In the genomic region with DNA sequence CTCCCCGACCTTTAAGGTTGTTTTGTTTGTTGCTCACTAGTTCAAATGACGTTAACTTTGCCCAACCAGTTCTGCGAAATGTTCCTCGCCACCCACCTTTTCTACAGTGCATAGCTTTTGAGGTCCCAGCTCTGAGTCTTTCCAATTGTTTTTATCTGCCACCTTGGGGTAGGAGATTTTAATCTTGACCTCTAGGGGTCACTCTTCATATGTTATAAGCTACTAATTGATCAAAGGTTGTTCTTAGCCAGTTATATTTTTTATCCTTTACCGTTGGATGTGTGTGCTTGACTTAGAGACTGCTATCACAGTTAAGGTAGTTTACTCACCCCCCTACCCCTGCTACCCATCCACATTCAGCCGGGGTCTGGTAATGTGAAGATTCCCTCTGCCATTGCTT, we compare ENCODE assay signal across 13 cellular contexts.
A peak's percentile ranks its signal among the peaks of the same experiment; 100 is the strongest.
DNase-seq lines count a peak whose midpoint lies in the region; ATAC-seq and TF ChIP-seq lines count a peak whose summit lies in the region.
"Had no signal": no experiment of that assay in that cellular context is flagged by ENCODE, and none has a peak within 500 bp of the region (broad histone marks: within the 10 kb centered on the region; RNA-seq: fewer than 3 reads in every experiment).

No MANE protein-coding gene starts in this region.

- no peaks in the 10 kb centered on the region for H3F3A ChIP-seq in DOHH2 (ENCODE audit: control insufficient read depth, insufficient read depth)

- TF ChIP-seq CTCF in DOHH2 (IDR thresholded peaks at IDR 0.05; ENCODE audit: low read depth, low read length, poor library complexity, severe bottlenecking) (peak; percentile 76), HFFc6 (IDR thresholded peaks at IDR 0.05) (peak; percentile 71)

- H3K9me3 ChIP-seq in DOHH2 (ENCODE audit: control insufficient read depth, insufficient read depth, low read length): no peaks in the 10 kb centered on the region

- DNase-seq in HFFc6 (no peak), RPMI7951 (ENCODE audit: low read depth) (peak; percentile 62), kidney tubule cell (ENCODE audit: low spot score) (peak; percentile 19), HK-2 (ENCODE audit: unreplicated experiment) (no peak), activated gamma-delta T cell treated with Interleukin-2 at 50 U/mL for 16 hours (no peak)
- DNase-seq in stimulated activated CD4-positive, alpha-beta T cell treated with anti-CD3 and anti-CD28 coated beads, Interleukin-4, amount 100 ng/mL, for 4 hours: no peak
- DNase-seq: activated B cell treated with CpG ODN at 0.5 μM for 24 hours; activated naive CD8-positive, alpha-beta T cell treated with anti-CD3 and anti-CD28 coated beads for 36 hours; GDM1 had no signal

- no peaks in the 10 kb centered on the region for H3K36me3 ChIP-seq in DOHH2 (ENCODE audit: control insufficient read depth, low read length)

- no peak overlapping the region for H3K27ac ChIP-seq in DOHH2 (ENCODE audit: low read depth, low read length)

- no peaks in the 10 kb centered on the region for H3K9me2 ChIP-seq in DOHH2 (replicated peaks; ENCODE audit: control insufficient read depth, low read length)

- no peak overlapping the region for H3K4me3 ChIP-seq in DOHH2 (ENCODE audit: low read length)

- H3K4me1 ChIP-seq in DOHH2 (ENCODE audit: control insufficient read depth, low read length): no peaks in the 10 kb centered on the region

- H3K36me3 Mint-ChIP-seq in HFFc6 (ENCODE audit: low read depth): peaks cover 15% of the 10 kb centered on the region

- H3K27me3 ChIP-seq in DOHH2 (ENCODE audit: control insufficient read depth, low read length): no peaks in the 10 kb centered on the region

- no peaks in the 10 kb centered on the region for H3K79me2 ChIP-seq in DOHH2 (ENCODE audit: control insufficient read depth, low read length)

- H3K4me3 Mint-ChIP-seq in HFFc6: no peak overlapping the region
- H3K4me3 Mint-ChIP-seq: activated B cell treated with CpG ODN at 0.5 μM for 24 hours; activated naive CD8-positive, alpha-beta T cell treated with anti-CD3 and anti-CD28 coated beads for 36 hours; memory B cell; stimulated activated naive CD8-positive, alpha-beta T cell treated with anti-CD3 and anti-CD28 coated beads, Interleukin-15, Interleukin-2, amounts not matched to agents 100 ng/mL and 50 ng/mL, for 24 hours had no signal

- no peak overlapping the region for H3K27ac Mint-ChIP-seq in HFFc6
- H3K27ac Mint-ChIP-seq: activated B cell treated with CpG ODN at 0.5 μM for 24 hours; activated naive CD8-positive, alpha-beta T cell treated with anti-CD3 and anti-CD28 coated beads for 36 hours; memory B cell; stimulated activated naive CD8-positive, alpha-beta T cell treated with anti-CD3 and anti-CD28 coated beads, Interleukin-15, Interleukin-2, amounts not matched to agents 100 ng/mL and 50 ng/mL, for 24 hours had no signal

- H4K20me1 ChIP-seq in DOHH2 (ENCODE audit: control insufficient read depth, insufficient read depth, low read depth, low read length): no peaks in the 10 kb centered on the region

- no peaks in the 10 kb centered on the region for H3K27me3 Mint-ChIP-seq in HFFc6 (ENCODE audit: insufficient read depth)
- H3K27me3 Mint-ChIP-seq: activated B cell treated with CpG ODN at 0.5 μM for 24 hours; activated naive CD8-positive, alpha-beta T cell treated with anti-CD3 and anti-CD28 coated beads for 36 hours; memory B cell; stimulated activated naive CD8-positive, alpha-beta T cell treated with anti-CD3 and anti-CD28 coated beads, Interleukin-15, Interleukin-2, amounts not matched to agents 100 ng/mL and 50 ng/mL, for 24 hours had no signal

- H3K4me2 ChIP-seq in DOHH2 (ENCODE audit: low read length): no peak overlapping the region

- ATAC-seq in GM18873 (IDR thresholded peaks at IDR 0.05; ENCODE audit: low FRiP score, unreplicated experiment): no peak

- no peaks in the 10 kb centered on the region for H3K4me1 Mint-ChIP-seq in HFFc6 (ENCODE audit: low read depth)
- H3K4me1 Mint-ChIP-seq: activated B cell treated with CpG ODN at 0.5 μM for 24 hours; activated naive CD8-positive, alpha-beta T cell treated with anti-CD3 and anti-CD28 coated beads for 36 hours; memory B cell had no signal

- H3K9me3 Mint-ChIP-seq in HFFc6: peaks cover 14% of the 10 kb centered on the region

Comparison
In these comparisons a context has a peak if more than half of its experiments do, and no peak if none do; other contexts are left out.
1. DNase-seq: peak in RPMI7951 (single experiment) and kidney tubule cell (single experiment); none in HFFc6 (single experiment), HK-2 (single experiment), stimulated activated CD4-positive, alpha-beta T cell treated with anti-CD3 and anti-CD28 coated beads, Interleukin-4, amount 100 ng/mL, for 4 hours (0 of 2) and activated gamma-delta T cell treated with Interleukin-2 at 50 U/mL for 16 hours (single experiment).